Comparison of ENCODE assay signal across 14 cellular contexts in genomic region chr20:8829232-8829631, GRCh38.
A peak's percentile ranks its signal among the peaks of the same experiment; 100 is the strongest.
DNase-seq lines count a peak whose midpoint lies in the region; ATAC-seq and TF ChIP-seq lines count a peak whose summit lies in the region.
"Had no signal": no experiment of that assay in that cellular context is flagged by ENCODE, and none has a peak within 500 bp of the region (broad histone marks: within the 10 kb centered on the region; RNA-seq: fewer than 3 reads in every experiment).

No MANE protein-coding gene starts in this region.

- H3K9me3 ChIP-seq in AG04450 (ENCODE audit: control insufficient read depth, insufficient read depth, low read length) = no peaks in the 10 kb centered on the region
- H3K9me3 ChIP-seq: BLaER1, breast epithelium, heart right ventricle, tibial nerve had no signal

- no peak for ATAC-seq in HG03571 (IDR thresholded peaks at IDR 0.05; ENCODE audit: unreplicated experiment)
- no peak for ATAC-seq in GM18873 (IDR thresholded peaks at IDR 0.05; ENCODE audit: low FRiP score, unreplicated experiment)
- ATAC-seq: heart right ventricle had no signal

- POLR2A ChIA-PET in AG04450 (lab: Yijun Ruan, JAX) = no interaction called here

- DNase-seq in AG04450 (ENCODE audit: low read depth, low spot score) (no peak), SK-MEL-5 (ENCODE audit: low read depth, low spot score) (peak; percentile 40), fibroblast of villous mesenchyme (ENCODE audit: low read depth) (no peak), anterior cingulate cortex (lab: John Stamatoyannopoulos, UW) (no peak)
- no peak for DNase-seq in activated CD4-positive, alpha-beta T cell treated with anti-CD3 and anti-CD28 coated beads, Interleukin-2, amount 50 U/mL, for 4 hours
- DNase-seq: EL; heart right ventricle; NK-92 treated with Interleukin-12 subunit alpha and Interleukin-12 subunit beta, amount 100 ng/mL, for 24 hours had no signal

- no peak overlapping the region for H3K4me3 ChIP-seq in AG04450 (ENCODE audit: low read depth, low read length)
- H3K4me3 ChIP-seq in GM12875 (ENCODE audit: low read depth, low read length) = no peak overlapping the region
- no peak overlapping the region for H3K4me3 ChIP-seq in fibroblast of villous mesenchyme (ENCODE audit: low read depth, low read length)
- H3K4me3 ChIP-seq: BLaER1, breast epithelium, heart right ventricle, tibial nerve had no signal

- H3K27me3 ChIP-seq in AG04450 (ENCODE audit: control insufficient read depth, insufficient read depth, low read length) = no peaks in the 10 kb centered on the region
- H3K27me3 ChIP-seq: BLaER1, breast epithelium, heart right ventricle, tibial nerve had no signal

- CTCF ChIA-PET in AG04450 (lab: Charles Lee) = interaction anchor here (0.5 to 1.2 kb wide), 3 partner anchors 17 to 780 kb away, joined by 3 to 8 read pairs (median 4); no protein-coding TSS in a partner anchor

- TF ChIP-seq CTCF in AG04450 (IDR thresholded peaks at IDR 0.05; ENCODE audit: low read depth, low read length) = peak; percentile 31; the same call in 1 of the 2 replicates
- peak; percentile 23; the same call in 1 of the 2 replicates for TF ChIP-seq CTCF in GM12875 (IDR thresholded peaks at IDR 0.05; ENCODE audit: borderline replicate concordance, insufficient read depth, low read depth, low read length)
- peak; percentile 34 for TF ChIP-seq CTCF in fibroblast of villous mesenchyme (IDR thresholded peaks at IDR 0.05; ENCODE audit: insufficient read depth, low read depth, low read length)

- no peak overlapping the region for H3K27ac ChIP-seq in AG04450 (ENCODE audit: low read depth, low read length)
- H3K27ac ChIP-seq: BLaER1, breast epithelium, heart right ventricle, tibial nerve had no signal

- in situ Hi-C loops in SK-MEL-5 (cut with HindIII; ENCODE audit: low pct_unique_long_range_greater_than_20kb, low sequenced_read_pairs) = no loop called here
